Comparison of ENCODE assay signal across 17 cellular contexts in genomic region chr5:59648038-59648831, GRCh38.
DNase-seq lines count a peak whose midpoint lies in the region; ATAC-seq and TF ChIP-seq lines count a peak whose summit lies in the region.
"Had no signal": no experiment of that assay in that cellular context is flagged by ENCODE, and none has a peak within 500 bp of the region (broad histone marks: within the 10 kb centered on the region; RNA-seq: fewer than 3 reads in every experiment).

No MANE protein-coding gene starts in this region.

- TF ChIP-seq CTCF in choroid plexus epithelial cell (conservative IDR thresholded peaks at IDR 0.05; ENCODE audit: low read depth, low read length) (no peak), mesothelial cell of epicardium (IDR thresholded peaks at IDR 0.05; ENCODE audit: unreplicated experiment) (no peak), tibial artery (IDR thresholded peaks at IDR 0.05) (no peak)

- no peaks in the 10 kb centered on the region for H3K27me3 ChIP-seq in HUES6 (ENCODE audit: control insufficient read depth, insufficient read depth, low read length)
- H3K27me3 ChIP-seq in tibial artery: no peaks in the 10 kb centered on the region
- H3K27me3 ChIP-seq: BLaER1, SJSA1 had no signal

- H3K4me1 ChIP-seq in HUES6 (ENCODE audit: control insufficient read depth, insufficient read depth, low read length) (peaks cover 6% of the 10 kb centered on the region; the same call in 1 of the 2 replicates), tibial artery (peaks cover 0 to 18% (median 9%) of the 10 kb centered on the region in 4 donors)
- H3K4me1 ChIP-seq: SJSA1 had no signal

- H3K27me3 Mint-ChIP-seq in mesothelial cell of epicardium (ENCODE audit: low read depth): no peaks in the 10 kb centered on the region
- peaks cover 3% of the 10 kb centered on the region for H3K27me3 Mint-ChIP-seq in activated CD8-positive, alpha-beta T cell treated with anti-CD3 and anti-CD28 coated beads, Interleukin-2, amount 10 ng/mL, durations not matched to agents 7 days and 5 days (ENCODE audit: low read depth)

- peak; percentile 28 for DNase-seq in choroid plexus epithelial cell (ENCODE audit: low read depth)
- no peak for DNase-seq in mesothelial cell of epicardium (ENCODE audit: low spot score in 2 of 2, unreplicated experiment in 2 of 2)
- no peak for DNase-seq in tibial artery
- DNase-seq in activated CD8-positive, alpha-beta T cell treated with anti-CD3 and anti-CD28 coated beads, Interleukin-2, amount 10 ng/mL, durations not matched to agents 7 days and 5 days: no peak
- DNase-seq in UCSD-AML1 (lab: John Stamatoyannopoulos, UW; ENCODE audit: unreplicated experiment): no peak
- DNase-seq: CD8-positive, alpha-beta T cell; HFFc6; NCI-H146; NCI-H2029 treated with DMSO at 0.1 percent for 48 hours; NCI-H2171; NCI-H526 had no signal

- H3K4me3 Mint-ChIP-seq in mesothelial cell of epicardium: no peak overlapping the region
- H3K4me3 Mint-ChIP-seq in activated CD8-positive, alpha-beta T cell treated with anti-CD3 and anti-CD28 coated beads, Interleukin-2, amount 10 ng/mL, durations not matched to agents 7 days and 5 days: no peak overlapping the region
- H3K4me3 Mint-ChIP-seq: CD8-positive, alpha-beta T cell; HFFc6 had no signal

- CTCF ChIA-PET in activated CD8-positive, alpha-beta T cell treated with anti-CD3 and anti-CD28 coated beads, Interleukin-2, amount 10 ng/mL, durations not matched to agents 7 days and 5 days (lab: Charles Lee): no interaction called here

- peak overlapping the region; percentile 41 for H3K27ac Mint-ChIP-seq in mesothelial cell of epicardium
- no peak overlapping the region for H3K27ac Mint-ChIP-seq in activated CD8-positive, alpha-beta T cell treated with anti-CD3 and anti-CD28 coated beads, Interleukin-2, amount 10 ng/mL, durations not matched to agents 7 days and 5 days
- H3K27ac Mint-ChIP-seq: CD8-positive, alpha-beta T cell; HFFc6 had no signal

- H3K27ac ChIP-seq in HUES6 (ENCODE audit: low read depth, low read length): peak overlapping the region; percentile 35; the same call in 1 of the 2 replicates
- peak overlapping the region; percentile 16 to 40 for H3K27ac ChIP-seq in tibial artery
- H3K27ac ChIP-seq: BLaER1, KMS-11, SJSA1 had no signal

- H3K9me3 ChIP-seq in HUES6 (ENCODE audit: control insufficient read depth, insufficient read depth, low read depth, low read length): no peaks in the 10 kb centered on the region
- H3K9me3 ChIP-seq in tibial artery: no peaks in the 10 kb centered on the region
- H3K9me3 ChIP-seq: A549, BLaER1, SJSA1 had no signal

- H3K36me3 ChIP-seq in HUES6 (ENCODE audit: control insufficient read depth, insufficient read depth, low read length) (no peaks in the 10 kb centered on the region), tibial artery (no peaks in the 10 kb centered on the region)
- H3K36me3 ChIP-seq: BLaER1, SJSA1 had no signal

- intact Hi-C loops in tibial artery (cut with DNase I; ENCODE audit: low total_unique reads): no loop called here

- ATAC-seq in GM21619 (IDR thresholded peaks at IDR 0.05; ENCODE audit: unreplicated experiment): no peak
- ATAC-seq in activated CD8-positive, alpha-beta T cell treated with anti-CD3 and anti-CD28 coated beads, Interleukin-2, amount 10 ng/mL, durations not matched to agents 7 days and 5 days: no peak
- ATAC-seq: A549; CD8-positive, alpha-beta T cell had no signal

- no peak overlapping the region for H3K9ac ChIP-seq in HUES6 (ENCODE audit: low read length)
- H3K9ac ChIP-seq: BLaER1, KMS-11 had no signal

- no peak overlapping the region for H3K4me3 ChIP-seq in HUES6 (ENCODE audit: low read depth, low read length)
- H3K4me3 ChIP-seq in choroid plexus epithelial cell (ENCODE audit: low read depth, low read length): no peak overlapping the region
- H3K4me3 ChIP-seq in tibial artery: no peak overlapping the region
- H3K4me3 ChIP-seq: A549, BLaER1, SJSA1 had no signal

- H3K36me3 Mint-ChIP-seq in mesothelial cell of epicardium: peaks cover 1% of the 10 kb centered on the region
- H3K36me3 Mint-ChIP-seq in activated CD8-positive, alpha-beta T cell treated with anti-CD3 and anti-CD28 coated beads, Interleukin-2, amount 10 ng/mL, durations not matched to agents 7 days and 5 days (ENCODE audit: low read depth): no peaks in the 10 kb centered on the region
- H3K36me3 Mint-ChIP-seq: CD8-positive, alpha-beta T cell had no signal

- H3K9me3 Mint-ChIP-seq in mesothelial cell of epicardium: no peaks in the 10 kb centered on the region
- no peaks in the 10 kb centered on the region for H3K9me3 Mint-ChIP-seq in activated CD8-positive, alpha-beta T cell treated with anti-CD3 and anti-CD28 coated beads, Interleukin-2, amount 10 ng/mL, durations not matched to agents 7 days and 5 days (ENCODE audit: insufficient read depth)
- H3K9me3 Mint-ChIP-seq: CD8-positive, alpha-beta T cell; HFFc6 had no signal

- peaks cover 11% of the 10 kb centered on the region for H3K4me1 Mint-ChIP-seq in mesothelial cell of epicardium
- peaks cover 11% of the 10 kb centered on the region for H3K4me1 Mint-ChIP-seq in activated CD8-positive, alpha-beta T cell treated with anti-CD3 and anti-CD28 coated beads, Interleukin-2, amount 10 ng/mL, durations not matched to agents 7 days and 5 days (ENCODE audit: low read depth)

- POLR2A ChIA-PET in activated CD8-positive, alpha-beta T cell treated with anti-CD3 and anti-CD28 coated beads, Interleukin-2, amount 10 ng/mL, durations not matched to agents 7 days and 5 days (lab: Charles Lee): no interaction called here
